Comparison of ENCODE assay signal across 10 cellular contexts in genomic region chr5:58999804-59000595, GRCh38.
A peak's percentile ranks its signal among the peaks of the same experiment; 100 is the strongest.
DNase-seq lines count a peak whose midpoint lies in the region; ATAC-seq and TF ChIP-seq lines count a peak whose summit lies in the region.
"Had no signal": no experiment of that assay in that cellular context is flagged by ENCODE, and none has a peak within 500 bp of the region (broad histone marks: within the 10 kb centered on the region; RNA-seq: fewer than 3 reads in every experiment).

No MANE protein-coding gene starts in this region.

- H3K4me1 ChIP-seq in Karpas-422 (ENCODE audit: low read length) (no peaks in the 10 kb centered on the region), muscle layer of colon (ENCODE audit: insufficient read depth, low read length) (peaks cover 52% of the 10 kb centered on the region)

- TF ChIP-seq CTCF in CD4-positive, alpha-beta T cell (IDR thresholded peaks at IDR 0.05) = no peak
- TF ChIP-seq CTCF in foreskin fibroblast (IDR thresholded peaks at IDR 0.05; ENCODE audit: low read depth, low read length) = no peak

- H3K27ac ChIP-seq in CD4-positive, alpha-beta T cell (ENCODE audit: low read depth, low read length) = no peak overlapping the region
- H3K27ac ChIP-seq in Karpas-422 (ENCODE audit: low read length) (no peak overlapping the region), muscle layer of colon (ENCODE audit: low read depth, low read length) (peak overlapping the region; percentile 12)
- H3K27ac ChIP-seq: cardiac muscle cell had no signal

- no peaks in the 10 kb centered on the region for H4K20me1 ChIP-seq in Karpas-422 (ENCODE audit: insufficient read depth, low read depth, low read length)

- peaks cover 70% of the 10 kb centered on the region for H3K4me1 Mint-ChIP-seq in CD4-positive, alpha-beta T cell (ENCODE audit: low read depth)

- intact Hi-C loops in CD4-positive, alpha-beta T cell (cut with DNase I, micrococcal nuclease) = loop anchor here in 1 of 2 experiments (5.0 kb wide), 1 partner anchor 32 kb away; no protein-coding TSS in a partner anchor

- no peak overlapping the region for H3K4me3 ChIP-seq in Karpas-422 (ENCODE audit: low read length)
- H3K4me3 ChIP-seq in muscle layer of colon (ENCODE audit: low read depth in 1 of 2, low read length in 2 of 2) = no peak overlapping the region
- H3K4me3 ChIP-seq in foreskin fibroblast (ENCODE audit: low read depth in 1 of 2, low read length in 2 of 2) = no peak overlapping the region
- H3K4me3 ChIP-seq: cardiac muscle cell had no signal

- H3K9ac ChIP-seq in Karpas-422 (ENCODE audit: low read length) = no peak overlapping the region
- no peak overlapping the region for H3K9ac ChIP-seq in muscle layer of colon (ENCODE audit: low read length)

- POLR2A ChIA-PET in CD4-positive, alpha-beta T cell (lab: Charles Lee) = interaction anchor here (0.8 kb wide), 1 partner anchor 40 kb away, joined by 3 read pairs; no protein-coding TSS in a partner anchor

- H3K9me3 ChIP-seq in CD4-positive, alpha-beta T cell (ENCODE audit: control insufficient read depth, low read length) = no peaks in the 10 kb centered on the region
- H3K9me3 ChIP-seq in Karpas-422 (ENCODE audit: low read length) = no peaks in the 10 kb centered on the region
- no peaks in the 10 kb centered on the region for H3K9me3 ChIP-seq in muscle layer of colon (ENCODE audit: low read length)

- no peaks in the 10 kb centered on the region for H3K27me3 Mint-ChIP-seq in CD4-positive, alpha-beta T cell

- peaks cover 29% of the 10 kb centered on the region for H3K36me3 Mint-ChIP-seq in CD4-positive, alpha-beta T cell (ENCODE audit: low read depth)

- no peak overlapping the region for H3K4me2 ChIP-seq in Karpas-422 (ENCODE audit: low read depth, low read length, poor library complexity, severe bottlenecking)

- H2AFZ ChIP-seq in Karpas-422 (ENCODE audit: low read length) = no peak overlapping the region

- H3K9me3 Mint-ChIP-seq in CD4-positive, alpha-beta T cell = no peaks in the 10 kb centered on the region
- H3K9me3 Mint-ChIP-seq: CD8-positive, alpha-beta memory T cell had no signal

- ATAC-seq in CD4-positive, alpha-beta T cell (ENCODE audit: poor library complexity) = peak; percentile 43

- H3K9me2 ChIP-seq in Karpas-422 (replicated peaks; ENCODE audit: insufficient read depth, low read length) = no peaks in the 10 kb centered on the region

- CTCF ChIA-PET in CD4-positive, alpha-beta T cell (lab: Charles Lee) = interaction anchor here (1.8 to 2.2 kb wide), 2 partner anchors 10 to 175 kb away, joined by 4 to 5 read pairs; no protein-coding TSS in a partner anchor

- H3K27ac Mint-ChIP-seq in CD4-positive, alpha-beta T cell = no peak overlapping the region

- H3K27me3 ChIP-seq in CD4-positive, alpha-beta T cell (ENCODE audit: control insufficient read depth, insufficient read depth, low read length) = no peaks in the 10 kb centered on the region
- H3K27me3 ChIP-seq in Karpas-422 (ENCODE audit: low read length) = no peaks in the 10 kb centered on the region
- no peaks in the 10 kb centered on the region for H3K27me3 ChIP-seq in muscle layer of colon (ENCODE audit: control insufficient read depth in 1 of 2, insufficient read depth in 2 of 2, low read length in 2 of 2)
- H3K27me3 ChIP-seq: cardiac muscle cell had no signal

- no peak for DNase-seq in CD4-positive, alpha-beta T cell
- DNase-seq in Karpas-422 (peak; percentile 45), astrocyte of the hippocampus (ENCODE audit: low read depth, low spot score) (peak; percentile 93), AML-193 (lab: John Stamatoyannopoulos, UW) (no peak), foreskin fibroblast (no peak)
- no peak for DNase-seq in effector CD4-positive, alpha-beta T cell
- no peak for DNase-seq in activated naive CD4-positive, alpha-beta T cell (lab: John Stamatoyannopoulos, UW)
- DNase-seq: CD8-positive, alpha-beta memory T cell had no signal

- H3K4me3 Mint-ChIP-seq in CD4-positive, alpha-beta T cell = no peak overlapping the region
- H3K4me3 Mint-ChIP-seq: CD8-positive, alpha-beta memory T cell had no signal

- no peaks in the 10 kb centered on the region for H3K36me3 ChIP-seq in Karpas-422 (ENCODE audit: insufficient read depth, low read length)
- H3K36me3 ChIP-seq in muscle layer of colon (ENCODE audit: insufficient read depth, low read length) = no peaks in the 10 kb centered on the region
- H3K36me3 ChIP-seq: cardiac muscle cell had no signal

- H3K79me2 ChIP-seq in Karpas-422 (ENCODE audit: low read length) = no peaks in the 10 kb centered on the region

Comparison
In these comparisons a context has a peak if more than half of its experiments do, and no peak if none do; other contexts are left out.
1. DNase-seq: peak in Karpas-422 (single experiment) and astrocyte of the hippocampus (single experiment); none in CD4-positive, alpha-beta T cell (0 of 10), AML-193 (0 of 2), effector CD4-positive, alpha-beta T cell (single experiment), foreskin fibroblast (0 of 2) and activated naive CD4-positive, alpha-beta T cell (0 of 4).